21 cellular contexts compared by ENCODE assay signal in the genomic region with DNA sequence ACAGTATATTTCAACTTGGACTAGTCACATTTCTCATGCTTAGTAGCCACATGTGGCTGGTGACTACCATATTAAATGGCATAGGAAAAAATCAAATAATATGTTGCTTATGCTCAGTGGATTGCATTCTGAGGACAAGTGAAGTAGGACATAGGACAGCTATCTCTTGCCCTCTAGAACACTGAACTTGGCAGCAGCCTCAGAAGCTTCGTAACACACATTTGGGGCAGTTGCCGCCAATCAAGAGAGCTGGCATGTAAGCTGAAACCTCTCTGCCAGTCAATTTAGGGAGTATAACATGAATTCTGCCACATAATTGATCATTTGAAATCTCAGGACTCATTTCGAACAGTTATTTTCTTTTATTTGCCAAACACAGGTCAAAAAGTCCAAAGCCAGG.
"Had no signal": no experiment of that assay in that cellular context is flagged by ENCODE, and none has a peak within 500 bp of the region (broad histone marks: within the 10 kb centered on the region; RNA-seq: fewer than 3 reads in every experiment).

No MANE protein-coding gene starts in this region.

- DNase-seq: colonic mucosa; cortex of kidney; effector CD8-positive, alpha-beta T cell; effector memory CD8-positive, alpha-beta T cell; endodermal cell; erythroblast; esophagus squamous epithelium; foreskin fibroblast; foreskin melanocyte; gastrocnemius medialis; glutamatergic neuron; head of caudate nucleus; heart right ventricle; hippocampal formation; left cardiac atrium; left ventricle myocardium inferior; lower lobe of right lung; mesenchymal stem cell; mucosa of descending colon had no signal

- H3K36me3 ChIP-seq: colonic mucosa, esophagus squamous epithelium, gastrocnemius medialis, heart right ventricle, left ventricle myocardium inferior, lower lobe of right lung had no signal

- H3K4me3 ChIP-seq: colonic mucosa, esophagus squamous epithelium, gastrocnemius medialis, heart right ventricle, left ventricle myocardium inferior, lower lobe of right lung, mucosa of descending colon had no signal

- ATAC-seq: effector memory CD8-positive, alpha-beta T cell; esophagus mucosa; gastrocnemius medialis; heart right ventricle; lower lobe of right lung; mucosa of descending colon had no signal

- H3K27me3 ChIP-seq: colonic mucosa, esophagus squamous epithelium, gastrocnemius medialis had no signal

- H3K4me1 ChIP-seq: colonic mucosa, esophagus squamous epithelium, gastrocnemius medialis, heart right ventricle, left ventricle myocardium inferior, lower lobe of right lung had no signal

- H3K9me3 ChIP-seq: colonic mucosa, esophagus squamous epithelium, gastrocnemius medialis, heart right ventricle, left ventricle myocardium inferior, lower lobe of right lung, mucosa of descending colon had no signal

- H3K27ac ChIP-seq: colonic mucosa, epithelial cell of prostate, esophagus squamous epithelium, gastrocnemius medialis, heart right ventricle, left ventricle myocardium inferior, lower lobe of right lung had no signal
